ENCODE assay signal across 20 cellular contexts in genomic region chr20:8663424-8663823, GRCh38.
DNase-seq lines count a peak whose midpoint lies in the region; ATAC-seq, FAIRE-seq and TF ChIP-seq lines count a peak whose summit lies in the region.
"Had no signal": no experiment of that assay in that cellular context is flagged by ENCODE, and none has a peak within 500 bp of the region (broad histone marks: within the 10 kb centered on the region; RNA-seq: fewer than 3 reads in every experiment).

No MANE protein-coding gene starts in this region.

- no peak overlapping the region for H4K8ac ChIP-seq in IMR-90 (ENCODE audit: low read depth in 2 of 2, low read length in 2 of 2)

- no peak overlapping the region for H2AK5ac ChIP-seq in IMR-90 (ENCODE audit: low read depth, low read length)

- no peak overlapping the region for H3K14ac ChIP-seq in IMR-90 (replicated peaks; ENCODE audit: low read depth, low read length)

- no peak for TF ChIP-seq POLR2A in IMR-90 (IDR thresholded peaks at IDR 0.05; ENCODE audit: low read depth, low read length)
- no peak for TF ChIP-seq POLR2A in Peyer's patch (IDR thresholded peaks at IDR 0.05)

- in situ Hi-C loops in IMR-90 (cut with MboI; ENCODE audit: low sequenced_read_pairs) (no loop called here), brain microvascular endothelial cell (cut with HindIII; ENCODE audit: low pct_ligation_motif_present, low sequenced_read_pairs) (no loop called here)

- CTCF ChIA-PET in IMR-90 (lab: Yijun Ruan, JAX), result interaction anchor here (1.1 to 1.3 kb wide), 2 partner anchors 17 to 58 kb away, joined by 3 read pairs; no protein-coding TSS in a partner anchor

- intact Hi-C loops in IMR-90 (cut with micrococcal nuclease), result no loop called here

- no peak overlapping the region for H3K23ac ChIP-seq in IMR-90 (ENCODE audit: low read depth, low read length)

- no peak for FAIRE-seq in GM19239 (lab: Jason Lieb, UNC)
- FAIRE-seq: G401.6, GM12892, H1 had no signal

- H3K36me3 ChIP-seq in IMR-90 (ENCODE audit: control insufficient read depth, insufficient read depth, low read length) (no peaks in the 10 kb centered on the region), brain microvascular endothelial cell (replicated peaks) (no peaks in the 10 kb centered on the region), Peyer's patch (no peaks in the 10 kb centered on the region)

- no peak overlapping the region for H2BK5ac ChIP-seq in IMR-90 (ENCODE audit: low read depth, low read length, poor library complexity, severe bottlenecking)

- peak; percentile 51 for ATAC-seq in IMR-90 (ENCODE audit: low read depth)

- no peak overlapping the region for H4K5ac ChIP-seq in IMR-90 (ENCODE audit: low read depth, low read length)

- TF ChIP-seq CTCF in IMR-90 (conservative IDR thresholded peaks at IDR 0.05; ENCODE audit: low read depth, low read length) (no peak), brain microvascular endothelial cell (IDR thresholded peaks at IDR 0.05; ENCODE audit: low read depth, low read length, missing control alignments) (no peak), Peyer's patch (IDR thresholded peaks at IDR 0.05) (no peak)

- no peak overlapping the region for H2BK120ac ChIP-seq in IMR-90 (ENCODE audit: low read depth, low read length)

- DNase-seq in NCI-H748 (lab: John Stamatoyannopoulos, UW; ENCODE audit: unreplicated experiment), result peak; percentile 22
- no peak for DNase-seq in NCI-H748 treated with DMSO at 0.1 percent for 48 hours (lab: John Stamatoyannopoulos, UW)
- DNase-seq in EH (ENCODE audit: low read depth), result peak; percentile 26
- no peak for DNase-seq in IMR-90
- peak; percentile 9 for DNase-seq in SW480 (ENCODE audit: low spot score)
- no peak for DNase-seq in brain microvascular endothelial cell
- DNase-seq in Peyer's patch, result no peak
- DNase-seq in GM19239 (ENCODE audit: insufficient read length, low spot score), result no peak
- DNase-seq: C1 segment of cervical spinal cord; Calu3; CD4-positive, alpha-beta memory T cell; COR-L47; DMS53; DMS79 treated with DMSO at 0.1 percent for 48 hours; GM23248; H7; HCEC 1CT had no signal

- H3K4me3 ChIP-seq in IMR-90 (ENCODE audit: insufficient read depth, low read depth, low read length), result no peak overlapping the region
- H3K4me3 ChIP-seq in brain microvascular endothelial cell (ENCODE audit: low read depth, low read length), result no peak overlapping the region
- no peak overlapping the region for H3K4me3 ChIP-seq in Peyer's patch
- H3K4me3 ChIP-seq: GM23248 had no signal

- TF ChIP-seq RAD21 in IMR-90 (IDR thresholded peaks at IDR 0.05; ENCODE audit: low read length), result no peak

- POLR2A ChIA-PET in IMR-90 (lab: Charles Lee; ENCODE audit: unreplicated experiment), result no interaction called here

- no peak overlapping the region for H2AK9ac ChIP-seq in IMR-90 (replicated peaks; ENCODE audit: low read depth, low read length, poor library complexity)

- no peak overlapping the region for H2AFZ ChIP-seq in IMR-90 (replicated peaks; ENCODE audit: low read length, poor library complexity)
- H2AFZ ChIP-seq: GM23248 had no signal

- H3K27ac ChIP-seq in IMR-90 (ENCODE audit: insufficient read depth, low read length) (no peak overlapping the region), brain microvascular endothelial cell (no peak overlapping the region), Peyer's patch (no peak overlapping the region)
- H3K27ac ChIP-seq: GM23248 had no signal

- no peaks in the 10 kb centered on the region for H3K9me3 ChIP-seq in IMR-90 (ENCODE audit: control insufficient read depth, insufficient read depth, low read length)
- H3K9me3 ChIP-seq in Peyer's patch, result no peaks in the 10 kb centered on the region

- H3K18ac ChIP-seq in IMR-90 (ENCODE audit: low read depth, low read length), result no peak overlapping the region

- H3K27me3 ChIP-seq in IMR-90 (ENCODE audit: control insufficient read depth, insufficient read depth, low read length) (no peaks in the 10 kb centered on the region), brain microvascular endothelial cell (replicated peaks) (no peaks in the 10 kb centered on the region), Peyer's patch (no peaks in the 10 kb centered on the region)

- H4K91ac ChIP-seq in IMR-90 (ENCODE audit: insufficient read depth, low read depth, low read length), result no peak overlapping the region

- H3K79me1 ChIP-seq in IMR-90 (ENCODE audit: low read depth in 1 of 2, low read length in 2 of 2), result no peaks in the 10 kb centered on the region

- no peak overlapping the region for H3K4ac ChIP-seq in IMR-90 (ENCODE audit: low read depth, low read length)

- H3K9ac ChIP-seq in IMR-90 (ENCODE audit: low read depth, low read length), result no peak overlapping the region
- H3K9ac ChIP-seq: GM23248 had no signal

- no peaks in the 10 kb centered on the region for H4K20me1 ChIP-seq in IMR-90 (ENCODE audit: insufficient read depth, low read length)

- no CpG with 5 or more reads among the region's 1 CpG for WGBS in IMR-90 (ENCODE audit: extremely low coverage in 2 of 2, insufficient read length in 1 of 2), 2 experiments

- dilution Hi-C loops in IMR-90 (cut with HindIII; ENCODE audit: low sequenced_read_pairs, unreplicated experiment), result no loop called here

- H3K9me1 ChIP-seq in IMR-90 (ENCODE audit: insufficient read depth, low read length), result no peaks in the 10 kb centered on the region

- H2BK20ac ChIP-seq in IMR-90 (ENCODE audit: low read depth, low read length), result no peak overlapping the region

- no peak overlapping the region for H3K4me2 ChIP-seq in IMR-90 (ENCODE audit: low read depth, low read length)

- peaks cover 1% of the 10 kb centered on the region; the same call in 1 of the 2 replicates for H3K4me1 ChIP-seq in IMR-90 (ENCODE audit: control insufficient read depth, insufficient read depth, low read length)
- no peaks in the 10 kb centered on the region for H3K4me1 ChIP-seq in Peyer's patch

- H3K56ac ChIP-seq in IMR-90 (ENCODE audit: extremely low read depth, insufficient read depth, low read length), result no peak overlapping the region

- no peak overlapping the region for H2BK15ac ChIP-seq in IMR-90 (ENCODE audit: low read depth, low read length)

- no TSS peak for BruUV-seq in IMR-90 (replicated peaks; lab: Mats Ljungman, UMichigan)

TF ChIP-seq in IMR-90, 13 proteins besides CTCF, POLR2A, EP300 and RAD21:
- TF ChIP-seq ELK1 (IDR thresholded peaks at IDR 0.05; ENCODE audit: borderline replicate concordance, low read depth, low read length) (no peak), NFE2L2 (IDR thresholded peaks at IDR 0.05; ENCODE audit: low read depth, low read length) (no peak), MAFK (IDR thresholded peaks at IDR 0.05; ENCODE audit: low read depth, low read length) (no peak), RCOR1 (IDR thresholded peaks at IDR 0.05; ENCODE audit: insufficient replicate concordance, low read length) (no peak)
TF ChIP-seq in IMR-90: peak in this region for 0.

Comparison
In these comparisons a context has a peak if more than half of its experiments do, and no peak if none do; other contexts are left out.
1. DNase-seq: peak in NCI-H748 (single experiment), EH (single experiment) and SW480 (single experiment); none in NCI-H748 treated with DMSO at 0.1 percent for 48 hours (single experiment), IMR-90 (single experiment), brain microvascular endothelial cell (single experiment), Peyer's patch (0 of 3) and GM19239 (single experiment).